ENCODE assay signal across 2 cellular contexts in genomic region chr20:44118185-44119034, GRCh38.
A peak's percentile ranks its signal among the peaks of the same experiment; 100 is the strongest.
TF ChIP-seq lines count a peak whose summit lies in the region.

No MANE protein-coding gene starts in this region.

TF ChIP-seq in IMR-90, 13 proteins besides CTCF, POLR2A, EP300 and RAD21 (continued from another document):
- TF ChIP-seq ELK1 (IDR thresholded peaks at IDR 0.05; ENCODE audit: borderline replicate concordance, low read depth, low read length) (no peak), NFE2L2 (IDR thresholded peaks at IDR 0.05; ENCODE audit: low read depth, low read length) (no peak), CHD1 (IDR thresholded peaks at IDR 0.05; ENCODE audit: low read depth, low read length) (no peak)

TF ChIP-seq in WTC11, 78 proteins besides CTCF, POLR2A, EP300 and RAD21 (continued from another document):
- TF ChIP-seq MAX (CRISPR knock-in tag; IDR thresholded peaks at IDR 0.05) (no peak), ZNF512 (CRISPR knock-in tag; IDR thresholded peaks at IDR 0.05; ENCODE audit: borderline replicate concordance) (no peak), PREB (CRISPR knock-in tag; IDR thresholded peaks at IDR 0.05; ENCODE audit: borderline replicate concordance) (no peak), HMGXB4 (CRISPR knock-in tag; IDR thresholded peaks at IDR 0.05) (no peak), PRDM15 (CRISPR knock-in tag; IDR thresholded peaks at IDR 0.05) (no peak), CBFB (CRISPR knock-in tag; IDR thresholded peaks at IDR 0.05; ENCODE audit: low read depth) (no peak), MYBL2 (CRISPR knock-in tag; IDR thresholded peaks at IDR 0.05) (no peak), ZNF416 (CRISPR knock-in tag; IDR thresholded peaks at IDR 0.05) (no peak), HMGA2 (CRISPR knock-in tag; IDR thresholded peaks at IDR 0.05) (no peak), USF1 (CRISPR knock-in tag; IDR thresholded peaks at IDR 0.05) (peak; percentile 83)
